Comparison of ENCODE assay signal across 1 cellular context in genomic region chr4:189773909-189774308, GRCh38.
TF ChIP-seq lines count a peak whose summit lies in the region.

No MANE protein-coding gene starts in this region.

TF ChIP-seq in HepG2, 621 proteins besides CTCF, POLR2A, EP300 and RAD21 (continued from another document):
- TF ChIP-seq REST (IDR thresholded peaks at IDR 0.05; ENCODE audit: borderline replicate concordance in 1 of 2, low read depth in 1 of 2, low read length in 2 of 2) (peak; percentile 20 to 90), ZNF670 (CRISPR knock-in tag; IDR thresholded peaks at IDR 0.05; ENCODE audit: borderline replicate concordance) (no peak), ZNF614 (CRISPR knock-in tag; IDR thresholded peaks at IDR 0.05; ENCODE audit: borderline replicate concordance) (no peak), ZNF280B (CRISPR knock-in tag; IDR thresholded peaks at IDR 0.05; ENCODE audit: borderline replicate concordance) (no peak), MIER2 (CRISPR knock-in tag; IDR thresholded peaks at IDR 0.05) (peak; percentile 85; the same call in 1 of the 2 replicates), ARNT2 (CRISPR knock-in tag; IDR thresholded peaks at IDR 0.05; ENCODE audit: low read depth) (no peak)
